1 cellular context compared by ENCODE assay signal in genomic region chr12:48681738-48682532, GRCh38.
A peak's percentile ranks its signal among the peaks of the same experiment; 100 is the strongest.
TF ChIP-seq lines count a peak whose summit lies in the region.

Gene KANSL2 (minus strand): TSS chr12:48682238. CDS start chr12:48681632, 606 bp downstream.

TF ChIP-seq in HepG2, 621 proteins besides CTCF, POLR2A, EP300 and RAD21 (continued from another document and continues in another):
- TF ChIP-seq, protein P1, sequence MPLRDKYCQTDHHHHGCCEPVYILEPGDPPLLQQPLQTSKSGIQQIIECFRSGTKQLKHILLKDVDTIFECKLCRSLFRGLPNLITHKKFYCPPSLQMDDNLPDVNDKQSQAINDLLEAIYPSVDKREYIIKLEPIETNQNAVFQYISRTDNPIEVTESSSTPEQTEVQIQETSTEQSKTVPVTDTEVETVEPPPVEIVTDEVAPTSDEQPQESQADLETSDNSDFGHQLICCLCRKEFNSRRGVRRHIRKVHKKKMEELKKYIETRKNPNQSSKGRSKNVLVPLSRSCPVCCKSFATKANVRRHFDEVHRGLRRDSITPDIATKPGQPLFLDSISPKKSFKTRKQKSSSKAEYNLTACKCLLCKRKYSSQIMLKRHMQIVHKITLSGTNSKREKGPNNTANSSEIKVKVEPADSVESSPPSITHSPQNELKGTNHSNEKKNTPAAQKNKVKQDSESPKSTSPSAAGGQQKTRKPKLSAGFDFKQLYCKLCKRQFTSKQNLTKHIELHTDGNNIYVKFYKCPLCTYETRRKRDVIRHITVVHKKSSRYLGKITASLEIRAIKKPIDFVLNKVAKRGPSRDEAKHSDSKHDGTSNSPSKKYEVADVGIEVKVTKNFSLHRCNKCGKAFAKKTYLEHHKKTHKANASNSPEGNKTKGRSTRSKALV (CRISPR knock-in tag; IDR thresholded peaks at IDR 0.05), result peak; percentile 79
- TF ChIP-seq FOXK2 (IDR thresholded peaks at IDR 0.05), result no peak
- TF ChIP-seq, protein P2, sequence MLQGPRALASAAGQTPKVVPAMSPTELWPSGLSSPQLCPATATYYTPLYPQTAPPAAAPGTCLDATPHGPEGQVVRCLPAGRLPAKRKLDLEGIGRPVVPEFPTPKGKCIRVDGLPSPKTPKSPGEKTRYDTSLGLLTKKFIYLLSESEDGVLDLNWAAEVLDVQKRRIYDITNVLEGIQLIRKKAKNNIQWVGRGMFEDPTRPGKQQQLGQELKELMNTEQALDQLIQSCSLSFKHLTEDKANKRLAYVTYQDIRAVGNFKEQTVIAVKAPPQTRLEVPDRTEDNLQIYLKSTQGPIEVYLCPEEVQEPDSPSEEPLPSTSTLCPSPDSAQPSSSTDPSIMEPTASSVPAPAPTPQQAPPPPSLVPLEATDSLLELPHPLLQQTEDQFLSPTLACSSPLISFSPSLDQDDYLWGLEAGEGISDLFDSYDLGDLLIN (CRISPR knock-in tag; IDR thresholded peaks at IDR 0.05; ENCODE audit: borderline replicate concordance), result no peak
- no peak for TF ChIP-seq GMEB2 (CRISPR knock-in tag; IDR thresholded peaks at IDR 0.05; ENCODE audit: low read depth)
- TF ChIP-seq ZNF292 (CRISPR knock-in tag; IDR thresholded peaks at IDR 0.05; ENCODE audit: borderline replicate concordance, low read depth), result no peak
- TF ChIP-seq ZNF556 (CRISPR knock-in tag; IDR thresholded peaks at IDR 0.05; ENCODE audit: borderline replicate concordance), result peak; percentile 69
- TF ChIP-seq KMT2B (CRISPR knock-in tag; IDR thresholded peaks at IDR 0.05), result peak; percentile 93
- peak; percentile 71; the same call in 1 of the 2 replicates for TF ChIP-seq IRX3 (CRISPR knock-in tag; IDR thresholded peaks at IDR 0.05; ENCODE audit: borderline replicate concordance, low read depth)
- TF ChIP-seq CAMTA2 (CRISPR knock-in tag; IDR thresholded peaks at IDR 0.05; ENCODE audit: borderline replicate concordance), result peak; percentile 66
- no peak for TF ChIP-seq FOXJ3 (CRISPR knock-in tag; IDR thresholded peaks at IDR 0.05; ENCODE audit: borderline replicate concordance)
- TF ChIP-seq ZNF609 (CRISPR knock-in tag; IDR thresholded peaks at IDR 0.05; ENCODE audit: borderline replicate concordance), result no peak; the same call in 1 of the 2 replicates
- TF ChIP-seq SOX5 (CRISPR knock-in tag; IDR thresholded peaks at IDR 0.05; ENCODE audit: borderline replicate concordance), result peak; percentile 51
- TF ChIP-seq ZNF768 (CRISPR knock-in tag; IDR thresholded peaks at IDR 0.05), result peak; percentile 58; the same call in 1 of the 2 replicates
- TF ChIP-seq ZBTB21 (CRISPR knock-in tag; IDR thresholded peaks at IDR 0.05), result 0 out of 2 replicates have a peak, but pooled peaks have one; percentile 34
- TF ChIP-seq ZNF124 (CRISPR knock-in tag; IDR thresholded peaks at IDR 0.05), result peak; percentile 94
- TF ChIP-seq, protein P3, sequence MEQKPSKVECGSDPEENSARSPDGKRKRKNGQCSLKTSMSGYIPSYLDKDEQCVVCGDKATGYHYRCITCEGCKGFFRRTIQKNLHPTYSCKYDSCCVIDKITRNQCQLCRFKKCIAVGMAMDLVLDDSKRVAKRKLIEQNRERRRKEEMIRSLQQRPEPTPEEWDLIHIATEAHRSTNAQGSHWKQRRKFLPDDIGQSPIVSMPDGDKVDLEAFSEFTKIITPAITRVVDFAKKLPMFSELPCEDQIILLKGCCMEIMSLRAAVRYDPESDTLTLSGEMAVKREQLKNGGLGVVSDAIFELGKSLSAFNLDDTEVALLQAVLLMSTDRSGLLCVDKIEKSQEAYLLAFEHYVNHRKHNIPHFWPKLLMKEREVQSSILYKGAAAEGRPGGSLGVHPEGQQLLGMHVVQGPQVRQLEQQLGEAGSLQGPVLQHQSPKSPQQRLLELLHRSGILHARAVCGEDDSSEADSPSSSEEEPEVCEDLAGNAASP (CRISPR knock-in tag; IDR thresholded peaks at IDR 0.05; ENCODE audit: borderline replicate concordance), result peak; percentile 72; the same call in 1 of the 2 replicates
- TF ChIP-seq ZBTB42 (CRISPR knock-in tag; IDR thresholded peaks at IDR 0.05), result no peak; the same call in 1 of the 2 replicates
- TF ChIP-seq IKZF4 (CRISPR knock-in tag; IDR thresholded peaks at IDR 0.05; ENCODE audit: borderline replicate concordance, low read depth, not compliant biosample characterization), result no peak
- TF ChIP-seq CSRNP2 (CRISPR knock-in tag; conservative IDR thresholded peaks at IDR 0.05; ENCODE audit: low read depth), result no peak
- no peak for TF ChIP-seq ZNF17 (CRISPR knock-in tag; IDR thresholded peaks at IDR 0.05)
- peak; percentile 84 for TF ChIP-seq PBX2 (CRISPR knock-in tag; IDR thresholded peaks at IDR 0.05)
- no peak for TF ChIP-seq ELK4 (CRISPR knock-in tag; IDR thresholded peaks at IDR 0.05; ENCODE audit: borderline replicate concordance)
- TF ChIP-seq KDM6A (CRISPR knock-in tag; IDR thresholded peaks at IDR 0.05; ENCODE audit: low read depth), result no peak
- TF ChIP-seq SIX4 (CRISPR knock-in tag; IDR thresholded peaks at IDR 0.05), result no peak; the same call in 1 of the 2 replicates
- TF ChIP-seq GZF1 (CRISPR knock-in tag; IDR thresholded peaks at IDR 0.05), result peak; percentile 84; the same call in 1 of the 2 replicates
- TF ChIP-seq, protein P4, sequence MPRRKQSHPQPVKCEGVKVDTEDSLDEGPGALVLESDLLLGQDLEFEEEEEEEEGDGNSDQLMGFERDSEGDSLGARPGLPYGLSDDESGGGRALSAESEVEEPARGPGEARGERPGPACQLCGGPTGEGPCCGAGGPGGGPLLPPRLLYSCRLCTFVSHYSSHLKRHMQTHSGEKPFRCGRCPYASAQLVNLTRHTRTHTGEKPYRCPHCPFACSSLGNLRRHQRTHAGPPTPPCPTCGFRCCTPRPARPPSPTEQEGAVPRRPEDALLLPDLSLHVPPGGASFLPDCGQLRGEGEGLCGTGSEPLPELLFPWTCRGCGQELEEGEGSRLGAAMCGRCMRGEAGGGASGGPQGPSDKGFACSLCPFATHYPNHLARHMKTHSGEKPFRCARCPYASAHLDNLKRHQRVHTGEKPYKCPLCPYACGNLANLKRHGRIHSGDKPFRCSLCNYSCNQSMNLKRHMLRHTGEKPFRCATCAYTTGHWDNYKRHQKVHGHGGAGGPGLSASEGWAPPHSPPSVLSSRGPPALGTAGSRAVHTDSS (CRISPR knock-in tag; conservative IDR thresholded peaks at IDR 0.05), result no peak
- TF ChIP-seq REPIN1 (CRISPR knock-in tag; IDR thresholded peaks at IDR 0.05; ENCODE audit: borderline replicate concordance, low read depth), result peak; percentile 49; the same call in 1 of the 2 replicates
- TF ChIP-seq MAZ (IDR thresholded peaks at IDR 0.05; ENCODE audit: borderline replicate concordance, low read depth, low read length), result no peak
- peak; percentile 77; the same call in 1 of the 2 replicates for TF ChIP-seq MAZ (CRISPR knock-in tag; IDR thresholded peaks at IDR 0.05; ENCODE audit: low read depth)
- no peak for TF ChIP-seq ZNF546 (CRISPR knock-in tag; conservative IDR thresholded peaks at IDR 0.05)
- 0 out of 2 replicates have a peak, but pooled peaks have one; percentile 66 for TF ChIP-seq AHR (CRISPR knock-in tag; IDR thresholded peaks at IDR 0.05)
- no peak for TF ChIP-seq HMGA1 (CRISPR knock-in tag; conservative IDR thresholded peaks at IDR 0.05)
- TF ChIP-seq MEIS1 (CRISPR knock-in tag; IDR thresholded peaks at IDR 0.05; ENCODE audit: borderline replicate concordance), result peak; percentile 94
- no peak for TF ChIP-seq FIP1L1 (IDR thresholded peaks at IDR 0.05; ENCODE audit: borderline replicate concordance, insufficient read depth, low read depth, low read length)
- 0 out of 2 replicates have a peak, but pooled peaks have one; percentile 52 for TF ChIP-seq ZSCAN5A (CRISPR knock-in tag; IDR thresholded peaks at IDR 0.05; ENCODE audit: borderline replicate concordance)
- TF ChIP-seq, protein P5, sequence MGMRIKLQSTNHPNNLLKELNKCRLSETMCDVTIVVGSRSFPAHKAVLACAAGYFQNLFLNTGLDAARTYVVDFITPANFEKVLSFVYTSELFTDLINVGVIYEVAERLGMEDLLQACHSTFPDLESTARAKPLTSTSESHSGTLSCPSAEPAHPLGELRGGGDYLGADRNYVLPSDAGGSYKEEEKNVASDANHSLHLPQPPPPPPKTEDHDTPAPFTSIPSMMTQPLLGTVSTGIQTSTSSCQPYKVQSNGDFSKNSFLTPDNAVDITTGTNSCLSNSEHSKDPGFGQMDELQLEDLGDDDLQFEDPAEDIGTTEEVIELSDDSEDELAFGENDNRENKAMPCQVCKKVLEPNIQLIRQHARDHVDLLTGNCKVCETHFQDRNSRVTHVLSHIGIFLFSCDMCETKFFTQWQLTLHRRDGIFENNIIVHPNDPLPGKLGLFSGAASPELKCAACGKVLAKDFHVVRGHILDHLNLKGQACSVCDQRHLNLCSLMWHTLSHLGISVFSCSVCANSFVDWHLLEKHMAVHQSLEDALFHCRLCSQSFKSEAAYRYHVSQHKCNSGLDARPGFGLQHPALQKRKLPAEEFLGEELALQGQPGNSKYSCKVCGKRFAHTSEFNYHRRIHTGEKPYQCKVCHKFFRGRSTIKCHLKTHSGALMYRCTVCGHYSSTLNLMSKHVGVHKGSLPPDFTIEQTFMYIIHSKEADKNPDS (CRISPR knock-in tag; IDR thresholded peaks at IDR 0.05), result peak; percentile 63; the same call in 1 of the 2 replicates
- TF ChIP-seq ZNF225 (CRISPR knock-in tag; IDR thresholded peaks at IDR 0.05), result peak; percentile 85; the same call in 1 of the 2 replicates
